Comparison of ENCODE assay signal across 17 cellular contexts in genomic region chr4:145735777-145736176, GRCh38. TPM values are rescaled to one million over a fixed set of nuclear protein-coding genes. Genes with fewer than 3 reads are reported as not detected.
DNase-seq lines count a peak whose midpoint lies in the region; ATAC-seq and TF ChIP-seq lines count a peak whose summit lies in the region.
"Had no signal": no experiment of that assay in that cellular context is flagged by ENCODE, and none has a peak within 500 bp of the region (broad histone marks: within the 10 kb centered on the region; RNA-seq: fewer than 3 reads in every experiment).

No MANE protein-coding gene starts in this region.

- no peak overlapping the region for H2BK15ac ChIP-seq in mesenchymal stem cell (ENCODE audit: low read depth, poor library complexity, severe bottlenecking)

- H3K9ac ChIP-seq in HCT116 (ENCODE audit: low read length) (no peak overlapping the region), mesenchymal stem cell (ENCODE audit: low read length) (peak overlapping the region; percentile 96)

- no peaks in the 10 kb centered on the region for H3K79me1 ChIP-seq in mesenchymal stem cell (replicated peaks; ENCODE audit: low read length, poor library complexity, severe bottlenecking)

- H3K9me3 Mint-ChIP-seq in immature natural killer cell = no peaks in the 10 kb centered on the region
- H3K9me3 Mint-ChIP-seq: CD8-positive, alpha-beta T cell had no signal

- H3K9me3 ChIP-seq in HCT116 (ENCODE audit: control insufficient read depth in 1 of 2, insufficient read depth in 1 of 2, low read depth in 1 of 2, low read length in 2 of 2) (no peaks in the 10 kb centered on the region), mesenchymal stem cell (ENCODE audit: control insufficient read depth, low read length) (no peaks in the 10 kb centered on the region), stomach (no peaks in the 10 kb centered on the region)
- H3K9me3 ChIP-seq: MG63 had no signal

- 52% methylated on average over 4 of the region's 4 CpGs for WGBS in mesenchymal stem cell
- 71 to 87% (median 78%) methylated on average over 4 of the region's 4 CpGs for WGBS in stomach, 5 donors

- no peak overlapping the region for H2BK120ac ChIP-seq in mesenchymal stem cell (ENCODE audit: low read depth, low read length)

- peak overlapping the region; percentile 45 for H2BK5ac ChIP-seq in mesenchymal stem cell (ENCODE audit: low read depth, low read length, poor library complexity, severe bottlenecking)

- H3K36me3 Mint-ChIP-seq in immature natural killer cell = no peaks in the 10 kb centered on the region
- H3K36me3 Mint-ChIP-seq: activated naive CD8-positive, alpha-beta T cell; CD8-positive, alpha-beta T cell had no signal

- H3K4me2 ChIP-seq in HCT116 (ENCODE audit: low read length) (peak overlapping the region; percentile 85), mesenchymal stem cell (ENCODE audit: low read length, poor library complexity, severe bottlenecking) (no peak overlapping the region)

- H3K27me3 Mint-ChIP-seq in immature natural killer cell (ENCODE audit: low read depth in 3 of 3) = peaks cover 0 to 6% (median 2%) of the 10 kb centered on the region in 3 donors

- TF ChIP-seq POLR2A in HCT116 (IDR thresholded peaks at IDR 0.05; ENCODE audit: borderline replicate concordance, extremely low read depth, insufficient read depth, insufficient read length) (no peak), stomach (IDR thresholded peaks at IDR 0.05) (no peak)

- TF ChIP-seq EP300 in stomach (IDR thresholded peaks at IDR 0.05) = no peak

- peaks cover 19 to 46% of the 10 kb centered on the region in 2 experiments for H3K4me1 ChIP-seq in HCT116 (ENCODE audit: control insufficient read depth in 1 of 2, insufficient read depth in 2 of 2, low read length in 2 of 2)
- H3K4me1 ChIP-seq in mesenchymal stem cell (ENCODE audit: control insufficient read depth, insufficient read depth, low read depth, low read length) = peaks cover 26% of the 10 kb centered on the region
- H3K4me1 ChIP-seq in stomach = peaks cover 39 to 60% (median 50%) of the 10 kb centered on the region in 4 donors

- H3K9me2 ChIP-seq in HCT116 (ENCODE audit: insufficient read depth) = no peaks in the 10 kb centered on the region

- POLR2A ChIA-PET in HCT116 (lab: Charles Lee) = no interaction called here

- no peak overlapping the region for H4K8ac ChIP-seq in mesenchymal stem cell (ENCODE audit: low read length)

- no peak for ATAC-seq in HCT116
- no peak for ATAC-seq in stimulated activated naive CD8-positive, alpha-beta T cell treated with anti-CD3 and anti-CD28 coated beads, Interleukin-15, Interleukin-2, amounts not matched to agents 100 U/mL and 50 U/mL, for 24 hours
- ATAC-seq: CD8-positive, alpha-beta T cell had no signal

- H3K36me3 ChIP-seq in HCT116 (ENCODE audit: control insufficient read depth in 1 of 2, insufficient read depth in 2 of 2, low read length in 2 of 2) (no peaks in the 10 kb centered on the region), mesenchymal stem cell (ENCODE audit: control insufficient read depth in 1 of 2, insufficient read depth in 2 of 2, low read depth in 1 of 2, low read length in 2 of 2) (no peaks in the 10 kb centered on the region), stomach (no peaks in the 10 kb centered on the region)
- H3K36me3 ChIP-seq: MG63 had no signal

- peak overlapping the region; percentile 68 for H2AK5ac ChIP-seq in mesenchymal stem cell (ENCODE audit: low read length, severe bottlenecking)

- H3K27ac ChIP-seq in HCT116 (ENCODE audit: low read depth, low read length) = no peak overlapping the region
- H3K27ac ChIP-seq in mesenchymal stem cell (ENCODE audit: low read length, poor library complexity, severe bottlenecking) = peak overlapping the region; percentile 100
- peak overlapping the region in 4 of 5 donors; percentile 93 to 98 (median 94) for H3K27ac ChIP-seq in stomach

- H3K27ac Mint-ChIP-seq in immature natural killer cell = no peak overlapping the region
- H3K27ac Mint-ChIP-seq: activated naive CD8-positive, alpha-beta T cell; CD8-positive, alpha-beta T cell had no signal

- TF ChIP-seq CTCF in HCT116 (IDR thresholded peaks at IDR 0.05 in 2 of 3, conservative IDR thresholded peaks at IDR 0.05 in 1 of 3; ENCODE audit: borderline replicate concordance in 1 of 3, insufficient read depth in 1 of 3, low read depth in 2 of 3, low read length in 2 of 3) (no peak), stomach (IDR thresholded peaks at IDR 0.05) (no peak)

- no TSS peak for BruUV-seq in HCT116 (replicated peaks; lab: Mats Ljungman, UMichigan)

- H3K27me3 ChIP-seq in HCT116 (ENCODE audit: insufficient read depth, low read length) (no peaks in the 10 kb centered on the region), mesenchymal stem cell (ENCODE audit: control insufficient read depth in 1 of 2, insufficient read depth in 1 of 2, low read length in 2 of 2) (no peaks in the 10 kb centered on the region), stomach (no peaks in the 10 kb centered on the region)
- H3K27me3 ChIP-seq: MG63 had no signal

- H4K20me1 ChIP-seq in HCT116 (ENCODE audit: insufficient read depth) = no peaks in the 10 kb centered on the region

- RAD21 ChIA-PET in HCT116 (lab: Charles Lee; ENCODE audit: low non-redundant PET in 1 of 2, low total read pairs in 2 of 2, uncharacterized antibody in 2 of 2, unreplicated experiment in 2 of 2) = no interaction called here

- peak overlapping the region in 1 of 2 experiments; percentile 3 for H3K18ac ChIP-seq in mesenchymal stem cell (ENCODE audit: low read depth in 1 of 2, low read length in 2 of 2)

- no peak overlapping the region for H3K4me3 Mint-ChIP-seq in immature natural killer cell
- H3K4me3 Mint-ChIP-seq: activated naive CD8-positive, alpha-beta T cell; CD8-positive, alpha-beta T cell had no signal

- no peak for TF ChIP-seq RAD21 in HCT116 (IDR thresholded peaks at IDR 0.05; ENCODE audit: low read depth)

- H2AFZ ChIP-seq in HCT116 (ENCODE audit: low read depth, low read length, poor library complexity, severe bottlenecking) (no peak overlapping the region), mesenchymal stem cell (ENCODE audit: low read depth, low read length) (no peak overlapping the region)

- peaks cover 5 to 14% of the 10 kb centered on the region in 2 donors for H3K4me1 Mint-ChIP-seq in immature natural killer cell

- H3K4ac ChIP-seq in mesenchymal stem cell (ENCODE audit: low read depth in 1 of 2, low read length in 2 of 2) = no peak overlapping the region

- no peak overlapping the region for H2BK12ac ChIP-seq in mesenchymal stem cell (ENCODE audit: low read length in 2 of 2)

- H3K14ac ChIP-seq in mesenchymal stem cell (ENCODE audit: low read length in 2 of 2) = no peak overlapping the region

- intact Hi-C loops in HCT116 (cut with micrococcal nuclease) = loop anchor here (2.0 kb wide), 2 partner anchors 73 to 203 kb away; partner anchors contain the start of gene ZNF827
- intact Hi-C loops in stomach (cut with DNase I; ENCODE audit: low total_unique reads) = no loop called here

- DNase-seq in HCT116 (ENCODE audit: low read depth, low spot score) = no peak
- DNase-seq in astrocyte of the hippocampus (ENCODE audit: low read depth, low spot score) = peak; percentile 24
- DNase-seq in mesenchymal stem cell = no peak
- DNase-seq in stomach = no peak
- no peak for DNase-seq in stimulated activated naive CD8-positive, alpha-beta T cell treated with anti-CD3 and anti-CD28 coated beads, Interleukin-15, Interleukin-2, amounts not matched to agents 100 U/mL and 50 U/mL, for 24 hours
- no peak for DNase-seq in iPS-NIHi11 (ENCODE audit: low spot score)
- DNase-seq in T-helper 2 cell = no peak
- no peak for DNase-seq in immature natural killer cell
- DNase-seq: CD8-positive, alpha-beta T cell; NCI-H2171; T-helper 9 cell had no signal

- H4K91ac ChIP-seq in mesenchymal stem cell (ENCODE audit: low read length) = no peak overlapping the region

- CTCF ChIA-PET in HCT116 (lab: Charles Lee) = no interaction called here

- no peak overlapping the region for H3K4me3 ChIP-seq in HCT116 (replicated peaks in 1 of 2; ENCODE audit: low read depth in 1 of 2, low read length in 2 of 2)
- H3K4me3 ChIP-seq in mesenchymal stem cell (ENCODE audit: insufficient read depth in 1 of 2, low read depth in 1 of 2, low read length in 2 of 2) = peak overlapping the region in 1 of 2 experiments; percentile 20
- no peak overlapping the region for H3K4me3 ChIP-seq in stomach
- H3K4me3 ChIP-seq: MG63 had no signal

- no peak overlapping the region for H3K23ac ChIP-seq in mesenchymal stem cell (ENCODE audit: low read length in 2 of 2)

- H3K79me2 ChIP-seq in HCT116 (ENCODE audit: insufficient read depth, low read length) = no peaks in the 10 kb centered on the region

TF ChIP-seq in HCT116, 20 proteins besides CTCF, POLR2A, EP300 and RAD21:
- no peak for TF ChIP-seq ELF1 (IDR thresholded peaks at IDR 0.05; ENCODE audit: borderline replicate concordance, low read depth)
- TF ChIP-seq, protein P1, sequence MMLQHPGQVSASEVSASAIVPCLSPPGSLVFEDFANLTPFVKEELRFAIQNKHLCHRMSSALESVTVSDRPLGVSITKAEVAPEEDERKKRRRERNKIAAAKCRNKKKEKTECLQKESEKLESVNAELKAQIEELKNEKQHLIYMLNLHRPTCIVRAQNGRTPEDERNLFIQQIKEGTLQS (IDR thresholded peaks at IDR 0.05) = no peak

RNA-seq across cellular contexts. Expression of gene C4orf51, which starts 55.8 kb away (rescaled TPM):
- not detected for total RNA-seq in HCT116 (2021; ENCODE audit: unreplicated experiment)
- polyA plus RNA-seq in HCT116 (2012) = not detected in 2 replicates
- polyA plus RNA-seq in mesenchymal stem cell (2013, experiment 1 of 2) = not detected
- polyA plus RNA-seq in mesenchymal stem cell (2013, experiment 2 of 2) = not detected
- not detected for total RNA-seq in stomach
- not detected for polyA plus RNA-seq in stomach
- not detected for polyA plus RNA-seq in immature natural killer cell
- total RNA-seq: CD8-positive, alpha-beta T cell; dermis blood vessel endothelial cell; glomerular endothelial cell; mononuclear cell; OCI-LY7 had no signal
